In the genomic region with DNA sequence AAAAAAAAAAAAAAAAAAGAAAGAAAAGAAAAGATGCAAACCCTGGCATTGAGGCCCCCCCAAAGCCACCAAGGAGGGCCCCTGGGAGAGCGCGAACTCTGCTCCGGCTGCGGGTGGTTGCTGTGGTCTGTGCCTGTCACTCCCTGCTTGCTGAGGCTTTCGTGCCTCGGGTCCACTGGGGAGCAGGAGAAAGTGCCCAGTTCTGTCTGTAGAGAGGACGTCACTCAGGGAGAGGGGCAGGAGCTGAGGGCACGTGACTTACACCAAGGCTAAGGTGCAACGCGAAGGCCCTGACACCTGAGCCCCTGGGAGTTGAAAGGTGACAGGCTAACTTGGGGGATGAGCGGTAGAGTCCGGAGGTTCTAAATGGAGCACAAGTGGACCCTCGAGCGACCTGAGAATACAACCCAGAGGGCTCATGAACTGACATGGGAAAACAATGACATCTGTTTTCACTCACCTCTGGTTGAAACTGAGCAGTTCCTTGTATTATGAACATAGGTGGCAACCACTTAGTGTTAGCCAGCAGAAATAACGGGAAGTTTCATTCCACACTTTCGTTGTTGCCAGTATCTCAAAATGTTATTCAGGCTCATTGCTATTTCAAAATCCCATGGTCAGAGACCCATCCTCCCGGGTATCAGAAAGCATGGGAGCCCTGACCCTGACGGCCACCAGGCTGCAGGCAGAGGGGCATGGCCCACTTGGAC, we compare ENCODE assay signal across 8 cellular contexts.
A peak's percentile ranks its signal among the peaks of the same experiment; 100 is the strongest.
DNase-seq lines count a peak whose midpoint lies in the region; ATAC-seq lines count a peak whose summit lies in the region.

No MANE protein-coding gene starts in this region.

- peaks cover 44% of the 10 kb centered on the region for H3K4me1 Mint-ChIP-seq in T-helper 1 cell treated with Interleukin-12 subunit alpha and Interleukin-12 subunit beta and Interleukin-4 antibody, amounts not matched to agents 30 μg/mL and 1 μg/mL, for 36 hours (ENCODE audit: low read depth)
- peaks cover 55% of the 10 kb centered on the region for H3K4me1 Mint-ChIP-seq in activated CD8-positive, alpha-beta memory T cell treated with anti-CD3 and anti-CD28 coated beads, Interleukin-2, amount 10 ng/mL, durations not matched to agents 7 days and 5 days
- peaks cover 55 to 57% of the 10 kb centered on the region in 2 donors for H3K4me1 Mint-ChIP-seq in natural killer cell treated with Interleukin-12 subunit alpha and Interleukin-12 subunit beta and Interleukin-15 and Interleukin-18, amount 100 ng/mL, for 72 hours (ENCODE audit: low read depth in 2 of 2)

- CTCF ChIA-PET in activated CD8-positive, alpha-beta memory T cell treated with anti-CD3 and anti-CD28 coated beads, Interleukin-2, amount 10 ng/mL, durations not matched to agents 7 days and 5 days (lab: Charles Lee): interaction anchor here (0.6 kb wide), 1 partner anchor 119 kb away, joined by 3 read pairs; no protein-coding TSS in a partner anchor

- H3K36me3 Mint-ChIP-seq in T-helper 1 cell treated with Interleukin-12 subunit alpha and Interleukin-12 subunit beta and Interleukin-4 antibody, amounts not matched to agents 30 μg/mL and 1 μg/mL, for 36 hours (ENCODE audit: low read depth): no peaks in the 10 kb centered on the region
- no peaks in the 10 kb centered on the region for H3K36me3 Mint-ChIP-seq in activated CD8-positive, alpha-beta memory T cell treated with anti-CD3 and anti-CD28 coated beads, Interleukin-2, amount 10 ng/mL, durations not matched to agents 7 days and 5 days
- H3K36me3 Mint-ChIP-seq in natural killer cell treated with Interleukin-12 subunit alpha and Interleukin-12 subunit beta and Interleukin-15 and Interleukin-18, amount 100 ng/mL, for 72 hours: peaks cover 4% of the 10 kb centered on the region

- peak overlapping the region; percentile 62 for H3K4me3 Mint-ChIP-seq in T-helper 1 cell treated with Interleukin-12 subunit alpha and Interleukin-12 subunit beta and Interleukin-4 antibody, amounts not matched to agents 30 μg/mL and 1 μg/mL, for 36 hours
- H3K4me3 Mint-ChIP-seq in activated CD8-positive, alpha-beta memory T cell treated with anti-CD3 and anti-CD28 coated beads, Interleukin-2, amount 10 ng/mL, durations not matched to agents 7 days and 5 days: peak overlapping the region; percentile 48
- peak overlapping the region; percentile 80 for H3K4me3 Mint-ChIP-seq in natural killer cell treated with Interleukin-12 subunit alpha and Interleukin-12 subunit beta and Interleukin-15 and Interleukin-18, amount 100 ng/mL, for 72 hours

- H3K27me3 Mint-ChIP-seq in T-helper 1 cell treated with Interleukin-12 subunit alpha and Interleukin-12 subunit beta and Interleukin-4 antibody, amounts not matched to agents 30 μg/mL and 1 μg/mL, for 36 hours (ENCODE audit: low read depth): peaks cover 19% of the 10 kb centered on the region
- peaks cover 5% of the 10 kb centered on the region for H3K27me3 Mint-ChIP-seq in activated CD8-positive, alpha-beta memory T cell treated with anti-CD3 and anti-CD28 coated beads, Interleukin-2, amount 10 ng/mL, durations not matched to agents 7 days and 5 days
- peaks cover 8 to 16% of the 10 kb centered on the region in 2 donors for H3K27me3 Mint-ChIP-seq in natural killer cell treated with Interleukin-12 subunit alpha and Interleukin-12 subunit beta and Interleukin-15 and Interleukin-18, amount 100 ng/mL, for 72 hours

- no peak for DNase-seq in T-helper 1 cell
- DNase-seq in activated CD8-positive, alpha-beta memory T cell treated with anti-CD3 and anti-CD28 coated beads, Interleukin-2, amount 10 ng/mL, durations not matched to agents 7 days and 5 days: no peak
- DNase-seq in natural killer cell treated with Interleukin-12 subunit alpha and Interleukin-12 subunit beta and Interleukin-15 and Interleukin-18, amount 100 ng/mL, for 72 hours (ENCODE audit: low spot score): no peak
- DNase-seq in COLO668 (lab: John Stamatoyannopoulos, UW; ENCODE audit: unreplicated experiment): no peak
- no peak for DNase-seq in hypothalamus (lab: John Stamatoyannopoulos, UW)
- DNase-seq in DMS 273 (lab: John Stamatoyannopoulos, UW; ENCODE audit: unreplicated experiment): no peak

- peak overlapping the region; percentile 87 for H3K27ac Mint-ChIP-seq in T-helper 1 cell treated with Interleukin-12 subunit alpha and Interleukin-12 subunit beta and Interleukin-4 antibody, amounts not matched to agents 30 μg/mL and 1 μg/mL, for 36 hours
- peak overlapping the region; percentile 88 for H3K27ac Mint-ChIP-seq in activated CD8-positive, alpha-beta memory T cell treated with anti-CD3 and anti-CD28 coated beads, Interleukin-2, amount 10 ng/mL, durations not matched to agents 7 days and 5 days
- H3K27ac Mint-ChIP-seq in natural killer cell treated with Interleukin-12 subunit alpha and Interleukin-12 subunit beta and Interleukin-15 and Interleukin-18, amount 100 ng/mL, for 72 hours: peak overlapping the region; percentile 63 to 97

- ATAC-seq in HG03060 (IDR thresholded peaks at IDR 0.05; ENCODE audit: low read depth, unreplicated experiment): peak; percentile 22
- no peak for ATAC-seq in activated CD8-positive, alpha-beta memory T cell treated with anti-CD3 and anti-CD28 coated beads, Interleukin-2, amount 10 ng/mL, durations not matched to agents 7 days and 5 days
- no peak for ATAC-seq in natural killer cell treated with Interleukin-12 subunit alpha and Interleukin-12 subunit beta and Interleukin-15 and Interleukin-18, amount 100 ng/mL, for 72 hours

- no peaks in the 10 kb centered on the region for H3K9me3 Mint-ChIP-seq in T-helper 1 cell treated with Interleukin-12 subunit alpha and Interleukin-12 subunit beta and Interleukin-4 antibody, amounts not matched to agents 30 μg/mL and 1 μg/mL, for 36 hours
- H3K9me3 Mint-ChIP-seq in activated CD8-positive, alpha-beta memory T cell treated with anti-CD3 and anti-CD28 coated beads, Interleukin-2, amount 10 ng/mL, durations not matched to agents 7 days and 5 days (ENCODE audit: low read depth): no peaks in the 10 kb centered on the region
- H3K9me3 Mint-ChIP-seq in natural killer cell treated with Interleukin-12 subunit alpha and Interleukin-12 subunit beta and Interleukin-15 and Interleukin-18, amount 100 ng/mL, for 72 hours: peaks cover 4% of the 10 kb centered on the region
